ENCODE assay signal across 1 cellular context in the genomic region with DNA sequence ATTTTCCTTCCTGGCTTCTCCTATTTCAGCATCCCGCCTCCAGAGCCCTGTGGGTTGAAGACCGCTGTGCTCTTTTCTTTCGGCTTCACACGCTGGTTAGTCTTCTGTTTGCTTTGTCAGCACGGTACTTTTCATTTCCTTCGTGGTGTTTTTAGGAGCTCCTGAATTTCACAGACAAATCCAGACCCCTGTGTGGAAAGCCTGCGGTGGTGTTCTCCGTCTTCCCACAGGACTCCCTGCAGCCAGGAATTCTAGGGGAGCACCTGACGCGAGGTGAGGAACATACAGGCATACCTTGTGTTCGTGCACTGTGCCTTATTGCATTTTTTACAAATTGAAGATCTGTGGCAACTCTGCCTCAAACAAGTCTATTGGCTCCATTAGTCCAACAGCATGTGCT.
TF ChIP-seq lines count a peak whose summit lies in the region.

No MANE protein-coding gene starts in this region.

TF ChIP-seq in H1, 55 proteins besides CTCF, POLR2A, EP300 and RAD21:
- TF ChIP-seq, protein P1, sequence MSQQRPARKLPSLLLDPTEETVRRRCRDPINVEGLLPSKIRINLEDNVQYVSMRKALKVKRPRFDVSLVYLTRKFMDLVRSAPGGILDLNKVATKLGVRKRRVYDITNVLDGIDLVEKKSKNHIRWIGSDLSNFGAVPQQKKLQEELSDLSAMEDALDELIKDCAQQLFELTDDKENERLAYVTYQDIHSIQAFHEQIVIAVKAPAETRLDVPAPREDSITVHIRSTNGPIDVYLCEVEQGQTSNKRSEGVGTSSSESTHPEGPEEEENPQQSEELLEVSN (IDR thresholded peaks at IDR 0.05): no peak
- no peak for TF ChIP-seq CEBPB (IDR thresholded peaks at IDR 0.05; ENCODE audit: low read depth, low read length)
- TF ChIP-seq BCL11A (IDR thresholded peaks at IDR 0.05; ENCODE audit: low read depth in 2 of 2, low read length in 2 of 2): no peak
- TF ChIP-seq KDM4A (IDR thresholded peaks at IDR 0.05; ENCODE audit: low read depth, low read length, severe bottlenecking): no peak
- no peak for TF ChIP-seq POU5F1 (IDR thresholded peaks at IDR 0.05; ENCODE audit: low read depth, low read length)
- TF ChIP-seq CHD2 (IDR thresholded peaks at IDR 0.05; ENCODE audit: low read length): no peak
- TF ChIP-seq CBX5 (IDR thresholded peaks at IDR 0.05; ENCODE audit: low read depth, low read length): no peak
- TF ChIP-seq RBBP5 (IDR thresholded peaks at IDR 0.05; ENCODE audit: borderline replicate concordance, low read depth, low read length): no peak
- TF ChIP-seq RFX5 (IDR thresholded peaks at IDR 0.05; ENCODE audit: borderline replicate concordance, low read depth, low read length): no peak
- no peak for TF ChIP-seq JUN (IDR thresholded peaks at IDR 0.05; ENCODE audit: low read depth, low read length)
- TF ChIP-seq, protein P2, sequence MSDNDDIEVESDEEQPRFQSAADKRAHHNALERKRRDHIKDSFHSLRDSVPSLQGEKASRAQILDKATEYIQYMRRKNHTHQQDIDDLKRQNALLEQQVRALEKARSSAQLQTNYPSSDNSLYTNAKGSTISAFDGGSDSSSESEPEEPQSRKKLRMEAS (IDR thresholded peaks at IDR 0.05): no peak
- no peak for TF ChIP-seq TEAD4 (IDR thresholded peaks at IDR 0.05; ENCODE audit: low read depth, low read length)
- no peak for TF ChIP-seq SIN3A (conservative IDR thresholded peaks at IDR 0.05 in 1 of 2, IDR thresholded peaks at IDR 0.05 in 1 of 2; ENCODE audit: low read depth in 1 of 2, low read length in 2 of 2)
- TF ChIP-seq RXRA (IDR thresholded peaks at IDR 0.05; ENCODE audit: insufficient read depth, low read depth, low read length): no peak
- no peak for TF ChIP-seq BACH1 (IDR thresholded peaks at IDR 0.05; ENCODE audit: low read length)
- TF ChIP-seq RNF2 (IDR thresholded peaks at IDR 0.05; ENCODE audit: borderline replicate concordance, low read depth, low read length, missing control alignments, poor library complexity, severe bottlenecking): no peak
- no peak for TF ChIP-seq FOSL1 (IDR thresholded peaks at IDR 0.05; ENCODE audit: insufficient read depth, low read depth, low read length)
- no peak for TF ChIP-seq HDAC2 (IDR thresholded peaks at IDR 0.05; ENCODE audit: borderline replicate concordance in 1 of 2, low read depth in 2 of 2, low read length in 2 of 2)
- no peak for TF ChIP-seq EZH2 (IDR thresholded peaks at IDR 0.05; ENCODE audit: low read depth, low read length, severe bottlenecking)
- no peak for TF ChIP-seq ZNF274 (IDR thresholded peaks at IDR 0.05; ENCODE audit: borderline replicate concordance, extremely low read depth, low read length)
TF ChIP-seq in H1: peak in this region for 0.
